ENCODE assay signal across 1 cellular context in the genomic region with DNA sequence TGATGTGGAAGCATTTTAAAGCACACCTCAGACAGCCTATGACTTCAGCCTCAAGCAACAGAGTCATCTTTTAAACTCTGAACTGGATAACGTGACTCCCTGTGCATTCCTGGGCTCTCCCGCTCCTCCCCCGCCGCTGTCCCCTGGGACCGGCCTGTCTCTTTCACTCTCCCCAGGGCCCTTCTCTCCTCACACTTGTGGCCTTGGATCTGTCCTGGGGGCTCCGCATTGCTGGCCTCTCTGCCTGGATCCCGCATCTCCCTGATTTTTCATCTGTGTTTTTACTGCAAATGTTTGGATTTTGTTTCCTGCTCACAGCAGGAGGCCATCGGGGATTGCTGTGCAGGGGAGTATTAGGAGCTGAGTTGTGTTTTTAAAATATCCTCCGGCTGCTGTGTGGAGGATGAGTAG.
TF ChIP-seq lines count a peak whose summit lies in the region.

No MANE protein-coding gene starts in this region.

TF ChIP-seq in GM23338, 12 proteins besides CTCF, POLR2A, EP300 and RAD21 (continued from another document):
- no peak for TF ChIP-seq ZNF462 (CRISPR knock-in tag; IDR thresholded peaks at IDR 0.05)
- TF ChIP-seq, protein P1, sequence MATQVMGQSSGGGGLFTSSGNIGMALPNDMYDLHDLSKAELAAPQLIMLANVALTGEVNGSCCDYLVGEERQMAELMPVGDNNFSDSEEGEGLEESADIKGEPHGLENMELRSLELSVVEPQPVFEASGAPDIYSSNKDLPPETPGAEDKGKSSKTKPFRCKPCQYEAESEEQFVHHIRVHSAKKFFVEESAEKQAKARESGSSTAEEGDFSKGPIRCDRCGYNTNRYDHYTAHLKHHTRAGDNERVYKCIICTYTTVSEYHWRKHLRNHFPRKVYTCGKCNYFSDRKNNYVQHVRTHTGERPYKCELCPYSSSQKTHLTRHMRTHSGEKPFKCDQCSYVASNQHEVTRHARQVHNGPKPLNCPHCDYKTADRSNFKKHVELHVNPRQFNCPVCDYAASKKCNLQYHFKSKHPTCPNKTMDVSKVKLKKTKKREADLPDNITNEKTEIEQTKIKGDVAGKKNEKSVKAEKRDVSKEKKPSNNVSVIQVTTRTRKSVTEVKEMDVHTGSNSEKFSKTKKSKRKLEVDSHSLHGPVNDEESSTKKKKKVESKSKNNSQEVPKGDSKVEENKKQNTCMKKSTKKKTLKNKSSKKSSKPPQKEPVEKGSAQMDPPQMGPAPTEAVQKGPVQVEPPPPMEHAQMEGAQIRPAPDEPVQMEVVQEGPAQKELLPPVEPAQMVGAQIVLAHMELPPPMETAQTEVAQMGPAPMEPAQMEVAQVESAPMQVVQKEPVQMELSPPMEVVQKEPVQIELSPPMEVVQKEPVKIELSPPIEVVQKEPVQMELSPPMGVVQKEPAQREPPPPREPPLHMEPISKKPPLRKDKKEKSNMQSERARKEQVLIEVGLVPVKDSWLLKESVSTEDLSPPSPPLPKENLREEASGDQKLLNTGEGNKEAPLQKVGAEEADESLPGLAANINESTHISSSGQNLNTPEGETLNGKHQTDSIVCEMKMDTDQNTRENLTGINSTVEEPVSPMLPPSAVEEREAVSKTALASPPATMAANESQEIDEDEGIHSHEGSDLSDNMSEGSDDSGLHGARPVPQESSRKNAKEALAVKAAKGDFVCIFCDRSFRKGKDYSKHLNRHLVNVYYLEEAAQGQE (IDR thresholded peaks at IDR 0.05; ENCODE audit: unreplicated experiment) = no peak
